ENCODE assay signal across 19 cellular contexts in genomic region chr2:144159264-144159663, GRCh38.
"Had no signal": no experiment of that assay in that cellular context is flagged by ENCODE, and none has a peak within 500 bp of the region (broad histone marks: within the 10 kb centered on the region; RNA-seq: fewer than 3 reads in every experiment).

No MANE protein-coding gene starts in this region.

- H3K27me3 Mint-ChIP-seq: activated CD4-positive, alpha-beta T cell treated with anti-CD3 and anti-CD28 coated beads, Interleukin-2, amount 10 ng/mL, durations not matched to agents 7 days and 5 days; activated naive CD8-positive, alpha-beta T cell had no signal

- H3K9me3 Mint-ChIP-seq: activated CD4-positive, alpha-beta T cell treated with anti-CD3 and anti-CD28 coated beads, Interleukin-2, amount 10 ng/mL, durations not matched to agents 7 days and 5 days; natural killer cell had no signal

- H3K4me1 ChIP-seq: body of pancreas, colonic mucosa, esophagus muscularis mucosa, uterus had no signal

- H3K4me3 ChIP-seq: body of pancreas, colonic mucosa, esophagus muscularis mucosa, left ventricle myocardium inferior, skin epidermis, tibial artery, uterus had no signal

- H3K4me3 Mint-ChIP-seq: activated CD4-positive, alpha-beta T cell treated with anti-CD3 and anti-CD28 coated beads, Interleukin-2, amount 10 ng/mL, durations not matched to agents 7 days and 5 days; activated naive CD8-positive, alpha-beta T cell; natural killer cell had no signal

- DNase-seq: activated CD4-positive, alpha-beta T cell treated with anti-CD3 and anti-CD28 coated beads, Interleukin-2, amount 10 ng/mL, durations not matched to agents 7 days and 5 days; activated CD4-positive, CD25-positive, alpha-beta regulatory T cell; activated CD8-positive, alpha-beta memory T cell treated with anti-CD3 and anti-CD28 coated beads for 24 hours; activated gamma-delta T cell treated with Interleukin-2 at 50 U/mL for 16 hours; amniotic stem cell; body of pancreas; central memory CD4-positive, alpha-beta T cell; colonic mucosa; foreskin fibroblast; left ventricle myocardium inferior; mesenchymal stem cell; natural killer cell; stimulated activated CD4-positive, alpha-beta T cell treated with anti-CD3 and anti-CD28 coated beads, Interleukin-4, amount 100 ng/mL, for 24 hours; stimulated activated naive CD4-positive, alpha-beta T cell; tibial artery; uterus had no signal

- H3K27ac ChIP-seq: body of pancreas, colonic mucosa, esophagus muscularis mucosa, left ventricle myocardium inferior, skin epidermis, tibial artery, uterus had no signal

- ATAC-seq: body of pancreas, natural killer cell had no signal

- H3K9me3 ChIP-seq: body of pancreas, colonic mucosa, esophagus muscularis mucosa, left ventricle myocardium inferior, tibial artery, uterus had no signal

- H3K36me3 ChIP-seq: colonic mucosa, esophagus muscularis mucosa, left ventricle myocardium inferior, tibial artery, uterus had no signal

- H3K27ac Mint-ChIP-seq: activated CD4-positive, alpha-beta T cell treated with anti-CD3 and anti-CD28 coated beads, Interleukin-2, amount 10 ng/mL, durations not matched to agents 7 days and 5 days; activated naive CD8-positive, alpha-beta T cell; natural killer cell had no signal

- H3K4me1 Mint-ChIP-seq: activated CD4-positive, alpha-beta T cell treated with anti-CD3 and anti-CD28 coated beads, Interleukin-2, amount 10 ng/mL, durations not matched to agents 7 days and 5 days had no signal

- H3K27me3 ChIP-seq: body of pancreas, colonic mucosa, esophagus muscularis mucosa, tibial artery, uterus had no signal

- H3K36me3 Mint-ChIP-seq: natural killer cell had no signal
